Comparison of ENCODE assay signal across 16 cellular contexts in the genomic region with DNA sequence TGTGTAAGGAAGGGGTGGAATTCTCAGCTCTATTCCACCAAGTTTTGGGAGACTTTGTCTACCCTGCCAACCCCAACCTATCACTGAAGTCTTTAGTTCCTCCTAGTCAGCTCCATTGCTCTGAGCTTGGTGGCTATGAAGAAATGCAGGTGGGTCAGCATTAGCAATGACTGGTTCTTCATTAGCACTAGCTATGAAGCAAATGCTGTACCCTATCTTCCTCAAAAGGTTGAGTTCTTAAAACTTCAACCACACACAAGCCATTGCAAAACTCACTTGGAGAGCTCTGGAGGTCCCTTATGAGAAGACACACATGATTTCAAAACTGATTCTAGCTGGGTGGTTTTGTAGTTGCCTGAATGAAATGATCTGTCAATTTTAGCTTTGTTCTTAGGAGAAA.
DNase-seq lines count a peak whose midpoint lies in the region; ATAC-seq and TF ChIP-seq lines count a peak whose summit lies in the region.
"Had no signal": no experiment of that assay in that cellular context is flagged by ENCODE, and none has a peak within 500 bp of the region (broad histone marks: within the 10 kb centered on the region; RNA-seq: fewer than 3 reads in every experiment).

No MANE protein-coding gene starts in this region.

- TF ChIP-seq CTCF in Loucy (conservative IDR thresholded peaks at IDR 0.05; ENCODE audit: low read length): no peak
- TF ChIP-seq CTCF in mammary epithelial cell (conservative IDR thresholded peaks at IDR 0.05 in 1 of 2, IDR thresholded peaks at IDR 0.05 in 1 of 2; ENCODE audit: extremely low read depth in 1 of 2, insufficient read depth in 1 of 2, low read depth in 1 of 2, low read length in 2 of 2): no peak

- peak; percentile 59 to 72 for ATAC-seq in activated CD4-positive, CD25-positive, alpha-beta regulatory T cell treated with anti-CD3 and anti-CD28 coated beads, Interleukin-2, amount 50 U/mL, for 24 hours
- peak; percentile 81 for ATAC-seq in sciatic nerve
- ATAC-seq in HG02970 (IDR thresholded peaks at IDR 0.05; ENCODE audit: low FRiP score, unreplicated experiment): no peak
- ATAC-seq: right lobe of liver had no signal

- peak overlapping the region; percentile 85 for H3K9ac ChIP-seq in Loucy (ENCODE audit: low read depth, low read length, poor library complexity, severe bottlenecking)
- no peak overlapping the region for H3K9ac ChIP-seq in mammary epithelial cell (ENCODE audit: insufficient read depth, low read length)

- CTCF ChIA-PET in mammary epithelial cell (lab: Charles Lee; ENCODE audit: low non-redundant PET): no interaction called here

- peaks cover 33% of the 10 kb centered on the region for H3F3A ChIP-seq in Loucy (ENCODE audit: low read depth)

- dilution Hi-C loops in mammary epithelial cell (cut with HindIII; ENCODE audit: low sequenced_read_pairs): no loop called here

- peaks cover 83% of the 10 kb centered on the region for H3K4me1 ChIP-seq in Loucy (ENCODE audit: insufficient read depth, low read length, poor library complexity, severe bottlenecking)
- H3K4me1 ChIP-seq in mammary epithelial cell (ENCODE audit: insufficient read depth, low read length): peaks cover 21% of the 10 kb centered on the region
- H3K4me1 ChIP-seq: Peyer's patch, right lobe of liver had no signal

- intact Hi-C loops in mammary epithelial cell (cut with micrococcal nuclease) (loop anchor here (10.0 kb wide), 1 partner anchor 183 kb away; no protein-coding TSS in a partner anchor), sciatic nerve (cut with DNase I) (no loop called here)

- in situ Hi-C loops in mammary epithelial cell (cut with MboI; ENCODE audit: low sequenced_read_pairs in 2 of 2): no loop called here

- peak overlapping the region; percentile 49 for H3K4me3 ChIP-seq in Loucy (ENCODE audit: low read length, poor library complexity, severe bottlenecking)
- H3K4me3 ChIP-seq in mammary epithelial cell (replicated peaks in 1 of 3; ENCODE audit: insufficient read depth in 1 of 3, low read depth in 2 of 3, low read length in 3 of 3): no peak overlapping the region
- H3K4me3 ChIP-seq: Peyer's patch, right lobe of liver had no signal

- H3K27ac ChIP-seq in mammary epithelial cell (ENCODE audit: insufficient read depth, low read depth, low read length): no peak overlapping the region
- H3K27ac ChIP-seq: Peyer's patch, right lobe of liver had no signal

- H3K9me3 ChIP-seq in Loucy (ENCODE audit: insufficient read depth, low read depth, low read length): peaks cover 3% of the 10 kb centered on the region; the same call in 1 of the 2 replicates
- H3K9me3 ChIP-seq in mammary epithelial cell (replicated peaks; ENCODE audit: insufficient read depth, low read length): no peaks in the 10 kb centered on the region
- H3K9me3 ChIP-seq: Peyer's patch, right lobe of liver, thoracic aorta had no signal

- H3K9me2 ChIP-seq in Loucy (replicated peaks; ENCODE audit: low read depth, low read length): no peaks in the 10 kb centered on the region

- H2AFZ ChIP-seq in Loucy (ENCODE audit: low read length) (no peak overlapping the region), mammary epithelial cell (ENCODE audit: low read depth, low read length) (peak overlapping the region; percentile 35)

- H4K20me1 ChIP-seq in Loucy (ENCODE audit: insufficient read depth, low read length, poor library complexity, severe bottlenecking) (no peaks in the 10 kb centered on the region), mammary epithelial cell (ENCODE audit: insufficient read depth, low read length) (no peaks in the 10 kb centered on the region)

- no peak for DNase-seq in activated CD4-positive, CD25-positive, alpha-beta regulatory T cell (lab: John Stamatoyannopoulos, UW)
- DNase-seq in mammary epithelial cell (no peak), sciatic nerve (ENCODE audit: low spot score) (no peak), epidermal melanocyte (ENCODE audit: insufficient read length, low spot score) (no peak), pons (ENCODE audit: low spot score) (no peak)
- DNase-seq: amniotic stem cell; cerebellar nuclear complex; NCI-H2081 treated with DMSO at 0.1 percent for 48 hours; NCI-H524 treated with DMSO at 0.1 percent for 48 hours; Peyer's patch; right lobe of liver; stimulated activated CD4-positive, alpha-beta T cell treated with anti-CD3 and anti-CD28 coated beads, Interleukin-1b, Interleukin-23, amount 100 ng/mL, for 48 hours had no signal

- H3K36me3 ChIP-seq in Loucy (ENCODE audit: insufficient read depth, low read length) (peaks cover 9% of the 10 kb centered on the region; the same call in 1 of the 2 replicates), mammary epithelial cell (ENCODE audit: insufficient read depth, low read length) (no peaks in the 10 kb centered on the region)
- H3K36me3 ChIP-seq: Peyer's patch, right lobe of liver, thoracic aorta had no signal

- H3K79me2 ChIP-seq in Loucy (ENCODE audit: insufficient read depth, low read length) (peaks cover 28% of the 10 kb centered on the region), mammary epithelial cell (ENCODE audit: insufficient read depth, low read length) (no peaks in the 10 kb centered on the region)

- H3K27me3 ChIP-seq in Loucy (ENCODE audit: insufficient read depth, low read length, poor library complexity, severe bottlenecking) (no peaks in the 10 kb centered on the region), mammary epithelial cell (ENCODE audit: insufficient read depth, low read length) (no peaks in the 10 kb centered on the region)
- H3K27me3 ChIP-seq: Peyer's patch, right lobe of liver had no signal

- BruUV-seq in mammary epithelial cell (replicated peaks; lab: Mats Ljungman, UMichigan): no TSS peak

- peak overlapping the region; percentile 74 for H3K4me2 ChIP-seq in Loucy (ENCODE audit: low read depth, low read length, poor library complexity, severe bottlenecking)
- H3K4me2 ChIP-seq in mammary epithelial cell (ENCODE audit: insufficient read depth, low read depth, low read length): no peak overlapping the region
